8 cellular contexts compared by ENCODE assay signal in the genomic region with DNA sequence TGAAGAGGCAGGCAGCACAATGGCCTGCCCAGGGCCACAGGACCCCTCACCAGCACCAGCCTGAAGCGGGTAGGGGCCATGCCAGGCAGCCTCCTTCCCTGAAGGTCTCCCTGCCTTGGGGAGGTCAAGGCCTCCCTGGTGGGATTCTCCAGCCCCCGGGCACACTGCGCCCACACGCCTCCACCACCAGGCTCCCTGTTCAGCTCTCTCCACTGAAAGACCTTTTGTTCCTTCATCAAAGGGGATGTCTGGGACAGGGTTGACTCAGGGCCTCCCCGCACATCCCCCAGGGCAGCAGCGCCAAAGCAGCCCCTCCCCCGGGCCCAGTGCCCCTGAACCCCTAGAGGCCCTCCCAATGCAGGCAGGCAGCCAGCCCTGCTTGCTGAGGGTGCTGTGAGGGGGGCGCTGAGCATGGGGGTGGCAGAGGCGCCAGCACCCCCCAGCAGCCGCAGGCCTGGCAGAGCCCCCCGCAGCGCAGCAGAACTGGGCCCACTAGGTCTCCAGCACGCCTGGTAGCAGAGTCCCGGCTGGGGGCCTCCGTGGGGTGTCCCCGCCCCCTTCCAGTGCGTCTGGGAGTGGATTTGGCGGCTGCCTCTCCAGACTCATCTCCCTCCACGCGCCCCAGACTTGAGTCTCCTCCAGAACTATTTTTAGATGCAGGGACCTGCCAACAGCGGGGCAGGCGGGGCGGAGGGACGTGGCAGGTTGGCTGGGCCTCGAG. TPM values are rescaled to one million over a fixed set of nuclear protein-coding genes. Genes with fewer than 3 reads are reported as not detected.
DNase-seq lines count a peak whose midpoint lies in the region; ATAC-seq and TF ChIP-seq lines count a peak whose summit lies in the region.

No MANE protein-coding gene starts in this region.

- H3K27me3 Mint-ChIP-seq in activated naive CD8-positive, alpha-beta T cell treated with anti-CD3 and anti-CD28 coated beads for 36 hours, result no peaks in the 10 kb centered on the region
- no peaks in the 10 kb centered on the region for H3K27me3 Mint-ChIP-seq in CD4-positive, alpha-beta T cell

- H3K9me3 ChIP-seq in mesenchymal stem cell (ENCODE audit: control insufficient read depth, low read length) (no peaks in the 10 kb centered on the region), uterus (no peaks in the 10 kb centered on the region)
- no peaks in the 10 kb centered on the region for H3K9me3 ChIP-seq in CD4-positive, alpha-beta T cell (ENCODE audit: control insufficient read depth, low read length)

- H2AK5ac ChIP-seq in mesenchymal stem cell (ENCODE audit: low read length, severe bottlenecking), result peak overlapping the region; percentile 78

- peak overlapping the region in 1 of 2 experiments; percentile 59 for H2BK12ac ChIP-seq in mesenchymal stem cell (ENCODE audit: low read length in 2 of 2)

- H3K4me3 ChIP-seq in mesenchymal stem cell (ENCODE audit: insufficient read depth in 1 of 2, low read depth in 1 of 2, low read length in 2 of 2), result peak overlapping the region in 1 of 2 experiments; percentile 37
- peak overlapping the region; percentile 3 to 19 for H3K4me3 ChIP-seq in uterus

- H3K18ac ChIP-seq in mesenchymal stem cell (ENCODE audit: low read depth in 1 of 2, low read length in 2 of 2), result peak overlapping the region in 1 of 2 experiments; percentile 86

- H3K36me3 Mint-ChIP-seq in activated naive CD8-positive, alpha-beta T cell treated with anti-CD3 and anti-CD28 coated beads for 36 hours, result peaks cover 1% of the 10 kb centered on the region
- no peaks in the 10 kb centered on the region for H3K36me3 Mint-ChIP-seq in CD4-positive, alpha-beta T cell (ENCODE audit: low read depth)

- H2BK15ac ChIP-seq in mesenchymal stem cell (ENCODE audit: low read depth, poor library complexity, severe bottlenecking), result no peak overlapping the region

- H3K36me3 ChIP-seq in mesenchymal stem cell (ENCODE audit: control insufficient read depth in 1 of 2, insufficient read depth in 2 of 2, low read depth in 1 of 2, low read length in 2 of 2) (peaks cover 60 to 96% of the 10 kb centered on the region in 2 experiments), uterus (no peaks in the 10 kb centered on the region)

- H3K27ac Mint-ChIP-seq in activated naive CD8-positive, alpha-beta T cell treated with anti-CD3 and anti-CD28 coated beads for 36 hours, result no peak overlapping the region
- H3K27ac Mint-ChIP-seq in CD4-positive, alpha-beta T cell, result no peak overlapping the region

- peak overlapping the region; percentile 21 for H2BK5ac ChIP-seq in mesenchymal stem cell (ENCODE audit: low read depth, low read length, poor library complexity, severe bottlenecking)

- peak overlapping the region; percentile 38 for H3K4me2 ChIP-seq in mesenchymal stem cell (ENCODE audit: low read length, poor library complexity, severe bottlenecking)

- peaks cover 5% of the 10 kb centered on the region for H3K4me1 Mint-ChIP-seq in activated naive CD8-positive, alpha-beta T cell treated with anti-CD3 and anti-CD28 coated beads for 36 hours
- H3K4me1 Mint-ChIP-seq in CD4-positive, alpha-beta T cell (ENCODE audit: low read depth), result no peaks in the 10 kb centered on the region

- ATAC-seq in CD4-positive, alpha-beta T cell (ENCODE audit: poor library complexity), result no peak

- H3K9me3 Mint-ChIP-seq in activated naive CD8-positive, alpha-beta T cell treated with anti-CD3 and anti-CD28 coated beads for 36 hours, result no peaks in the 10 kb centered on the region
- H3K9me3 Mint-ChIP-seq in CD4-positive, alpha-beta T cell, result no peaks in the 10 kb centered on the region

- H3K4ac ChIP-seq in mesenchymal stem cell (ENCODE audit: low read depth in 1 of 2, low read length in 2 of 2), result peak overlapping the region in 1 of 2 experiments; percentile 30

- DNase-seq in NCI-H2227 (lab: John Stamatoyannopoulos, UW; ENCODE audit: unreplicated experiment) (peak; percentile 37), NCI-H2227 treated with DMSO at 0.1 percent for 48 hours (lab: John Stamatoyannopoulos, UW) (no peak), dedifferentiated amniotic fluid mesenchymal stem cell (ENCODE audit: extremely low spot score) (peak; percentile 90), mesenchymal stem cell (peak; percentile 86), uterus (peak; percentile 91 to 92), SW480 (ENCODE audit: low spot score) (no peak)
- no peak for DNase-seq in activated naive CD8-positive, alpha-beta T cell treated with anti-CD3 and anti-CD28 coated beads for 36 hours
- no peak for DNase-seq in CD4-positive, alpha-beta T cell

- 73% methylated on average over 24 of the region's 25 CpGs for WGBS in mesenchymal stem cell

- H4K8ac ChIP-seq in mesenchymal stem cell (ENCODE audit: low read length), result peak overlapping the region; percentile 43

- H3K4me1 ChIP-seq in mesenchymal stem cell (ENCODE audit: control insufficient read depth, insufficient read depth, low read depth, low read length) (peaks cover 93% of the 10 kb centered on the region), uterus (peaks cover 12 to 41% of the 10 kb centered on the region in 2 donors)

- H3K27me3 ChIP-seq in mesenchymal stem cell (ENCODE audit: control insufficient read depth in 1 of 2, insufficient read depth in 1 of 2, low read length in 2 of 2) (no peaks in the 10 kb centered on the region), uterus (no peaks in the 10 kb centered on the region)
- H3K27me3 ChIP-seq in CD4-positive, alpha-beta T cell (ENCODE audit: control insufficient read depth, insufficient read depth, low read length), result no peaks in the 10 kb centered on the region

- TF ChIP-seq POLR2A in uterus (IDR thresholded peaks at IDR 0.05), result no peak

- H4K91ac ChIP-seq in mesenchymal stem cell (ENCODE audit: low read length), result peak overlapping the region; percentile 45

- H3K79me1 ChIP-seq in mesenchymal stem cell (replicated peaks; ENCODE audit: low read length, poor library complexity, severe bottlenecking), result no peaks in the 10 kb centered on the region

- H2BK120ac ChIP-seq in mesenchymal stem cell (ENCODE audit: low read depth, low read length), result no peak overlapping the region

- POLR2A ChIA-PET in CD4-positive, alpha-beta T cell (lab: Charles Lee), result no interaction called here

- peak overlapping the region; percentile 90 for H3K9ac ChIP-seq in mesenchymal stem cell (ENCODE audit: low read length)

- H3K27ac ChIP-seq in mesenchymal stem cell (ENCODE audit: low read length, poor library complexity, severe bottlenecking) (peak overlapping the region; percentile 89), uterus (peak overlapping the region; percentile 83 to 92)
- no peak overlapping the region for H3K27ac ChIP-seq in CD4-positive, alpha-beta T cell (ENCODE audit: low read depth, low read length)

- peak overlapping the region in 1 of 2 experiments; percentile 90 for H3K23ac ChIP-seq in mesenchymal stem cell (ENCODE audit: low read length in 2 of 2)

- H2AFZ ChIP-seq in mesenchymal stem cell (ENCODE audit: low read depth, low read length), result no peak overlapping the region

- TF ChIP-seq CTCF in uterus (IDR thresholded peaks at IDR 0.05), result no peak
- no peak for TF ChIP-seq CTCF in CD4-positive, alpha-beta T cell (IDR thresholded peaks at IDR 0.05)

- peak overlapping the region in 1 of 2 experiments; percentile 66 for H3K14ac ChIP-seq in mesenchymal stem cell (ENCODE audit: low read length in 2 of 2)

- no peak overlapping the region for H3K4me3 Mint-ChIP-seq in activated naive CD8-positive, alpha-beta T cell treated with anti-CD3 and anti-CD28 coated beads for 36 hours
- no peak overlapping the region for H3K4me3 Mint-ChIP-seq in CD4-positive, alpha-beta T cell

- CTCF ChIA-PET in CD4-positive, alpha-beta T cell (lab: Charles Lee), result no interaction called here

- intact Hi-C loops in uterus (cut with DNase I; ENCODE audit: low total_unique reads), result loop anchor here (5.0 kb wide), 1 partner anchor 149 kb away; no protein-coding TSS in a partner anchor
- intact Hi-C loops in CD4-positive, alpha-beta T cell (cut with DNase I, micrococcal nuclease), result loop anchor here in 1 of 2 experiments (10.0 kb wide), 1 partner anchor 527 kb away; no protein-coding TSS in a partner anchor

RNA-seq across cellular contexts. Expression of a gene that starts 13.1 kb away (rescaled TPM):
- polyA plus RNA-seq in mesenchymal stem cell (2013, experiment 1 of 2), result 169 TPM
- polyA plus RNA-seq in mesenchymal stem cell (2013, experiment 2 of 2), result 176 TPM
- 100 to 1,000 TPM in 1 of 4 donors, 10 to 100 TPM in 3; 42.8 to 104 (median 47.2) TPM for total RNA-seq in uterus
- 1 to 10 TPM in 1 of 2 experiments, under 1 TPM in 1; 0.74 to 1.2 TPM for total RNA-seq in activated naive CD8-positive, alpha-beta T cell treated with anti-CD3 and anti-CD28 coated beads for 36 hours
- under 1 TPM; 0.08 to 0.17 TPM for total RNA-seq in CD4-positive, alpha-beta T cell

RNA-seq across cellular contexts. Expression of a gene that starts 19.5 kb away (rescaled TPM):
- not detected for polyA plus RNA-seq in mesenchymal stem cell (2013, experiment 1 of 2)
- polyA plus RNA-seq in mesenchymal stem cell (2013, experiment 2 of 2), result not detected
- total RNA-seq in uterus, result not detected
- not detected for total RNA-seq in activated naive CD8-positive, alpha-beta T cell treated with anti-CD3 and anti-CD28 coated beads for 36 hours
- not detected for total RNA-seq in CD4-positive, alpha-beta T cell

RNA-seq across cellular contexts. Expression of a gene that starts 31.3 kb away (rescaled TPM):
- not detected for polyA plus RNA-seq in mesenchymal stem cell (2013, experiment 1 of 2)
- polyA plus RNA-seq in mesenchymal stem cell (2013, experiment 2 of 2), result not detected
- not detected for total RNA-seq in uterus
- not detected for total RNA-seq in activated naive CD8-positive, alpha-beta T cell treated with anti-CD3 and anti-CD28 coated beads for 36 hours
- not detected for total RNA-seq in CD4-positive, alpha-beta T cell

Comparison
In these comparisons a context has a peak if more than half of its experiments do, and no peak if none do; other contexts are left out.
1. DNase-seq: peak in NCI-H2227 (single experiment), dedifferentiated amniotic fluid mesenchymal stem cell (single experiment), mesenchymal stem cell (single experiment) and uterus (2 of 2); none in NCI-H2227 treated with DMSO at 0.1 percent for 48 hours (single experiment), activated naive CD8-positive, alpha-beta T cell treated with anti-CD3 and anti-CD28 coated beads for 36 hours (single experiment), CD4-positive, alpha-beta T cell (0 of 10) and SW480 (single experiment).
2. RNA of a gene that starts 13.1 kb away (total RNA-seq): 42.8 to 104 TPM in uterus; 0.74 to 1.2 TPM in activated naive CD8-positive, alpha-beta T cell treated with anti-CD3 and anti-CD28 coated beads for 36 hours and 0.08 to 0.17 TPM in CD4-positive, alpha-beta T cell; every median in the first group is over 10 times any median in the second.